In genomic region chr5:173454381-173454763, GRCh38 we compare ENCODE assay signal across 2 cellular contexts.
A peak's percentile ranks its signal among the peaks of the same experiment; 100 is the strongest.
TF ChIP-seq lines count a peak whose summit lies in the region.

No MANE protein-coding gene starts in this region.

TF ChIP-seq in A549, 52 proteins besides CTCF, POLR2A, EP300 and RAD21:
- TF ChIP-seq EHF (CRISPR knock-in tag; IDR thresholded peaks at IDR 0.05) (0 out of 2 replicates have a peak, but pooled peaks have one; percentile 23), FOSL2 (IDR thresholded peaks at IDR 0.05) (peak; percentile 30; the same call in 1 of the 2 replicates), FOSL2 (CRISPR knock-in tag; IDR thresholded peaks at IDR 0.05) (peak; percentile 75), JUNB (IDR thresholded peaks at IDR 0.05) (no peak)

TF ChIP-seq in IMR-90, 13 proteins besides CTCF, POLR2A, EP300 and RAD21:
- peak; percentile 55; the same call in 1 of the 2 replicates for TF ChIP-seq FOS (IDR thresholded peaks at IDR 0.05; ENCODE audit: low read depth, low read length)
- no peak for TF ChIP-seq RFX5 (IDR thresholded peaks at IDR 0.05; ENCODE audit: low read depth, low read length)
